Comparison of ENCODE assay signal across 8 cellular contexts in the genomic region with DNA sequence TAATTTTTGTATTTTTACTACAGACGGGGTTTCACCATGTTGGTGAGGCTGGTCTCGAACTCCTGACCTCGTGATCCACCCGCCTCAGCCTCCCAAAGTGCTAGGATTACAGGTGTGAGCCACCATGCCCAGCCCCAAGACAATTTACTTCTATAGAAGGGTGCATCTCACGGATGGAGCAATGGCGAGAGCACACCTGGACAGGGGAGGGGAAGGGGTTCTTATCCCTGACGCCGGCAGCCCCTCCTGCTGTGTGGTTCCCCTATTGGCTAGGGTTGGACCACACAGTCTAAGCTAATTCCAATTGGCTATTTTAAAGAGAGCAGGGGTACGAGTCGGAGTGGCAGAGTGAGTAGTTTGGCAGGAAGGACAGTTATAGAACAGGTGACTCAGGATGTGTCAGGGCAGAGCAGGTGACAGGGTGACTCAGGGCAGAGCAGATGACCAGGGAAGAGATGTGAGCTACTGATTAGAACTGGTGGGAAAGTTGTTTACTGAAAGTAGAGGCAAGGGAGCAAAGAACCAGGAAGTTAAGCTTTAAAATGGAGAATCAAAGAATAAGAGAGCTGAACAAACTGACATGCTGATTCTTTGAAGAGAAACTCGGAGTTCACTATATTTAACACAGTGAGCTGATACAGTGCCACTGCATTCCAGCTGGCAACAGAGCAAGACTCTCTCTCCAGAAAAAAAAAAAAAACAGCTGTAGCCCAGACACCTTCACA. TPM values are rescaled to one million over a fixed set of nuclear protein-coding genes. Genes with fewer than 3 reads are reported as not detected.
A peak's percentile ranks its signal among the peaks of the same experiment; 100 is the strongest.
DNase-seq lines count a peak whose midpoint lies in the region; ATAC-seq, FAIRE-seq and TF ChIP-seq lines count a peak whose summit lies in the region.

No MANE protein-coding gene starts in this region.

- peak; percentile 34 for DNase-seq in AG10803 (ENCODE audit: low read depth)
- DNase-seq in HPDE6-E6E7 (ENCODE audit: extremely low spot score) = peak; percentile 68
- DNase-seq in amniotic epithelial cell (ENCODE audit: low read depth) = peak; percentile 64
- peak; percentile 87 for DNase-seq in HepG2 (ENCODE audit: low spot score)
- no peak for DNase-seq in NCI-H2081 treated with DMSO at 0.1 percent for 48 hours (lab: John Stamatoyannopoulos, UW)
- DNase-seq in C1 segment of cervical spinal cord (lab: John Stamatoyannopoulos, UW) = no peak
- DNase-seq in G401 (ENCODE audit: low spot score) = no peak

- TF ChIP-seq CTCF in AG10803 (conservative IDR thresholded peaks at IDR 0.05; ENCODE audit: low read length) = no peak
- TF ChIP-seq CTCF in HepG2 (CRISPR knock-in tag; IDR thresholded peaks at IDR 0.05) = no peak

- 46% methylated on average over 11 of the region's 11 CpGs for WGBS in HepG2 (ENCODE audit: low lambda C conversion rate)

- peak in 1 of 2 experiments; percentile 64; a peak in 1 of 4 replicates for TF ChIP-seq EP300 in HepG2 (IDR thresholded peaks at IDR 0.05; ENCODE audit: low read depth in 2 of 2, low read length in 2 of 2)
- TF ChIP-seq EP300 in HepG2 (CRISPR knock-in tag; IDR thresholded peaks at IDR 0.05; ENCODE audit: borderline replicate concordance) = 0 out of 2 replicates have a peak, but pooled peaks have one; percentile 66

- H3K36me3 ChIP-seq in HepG2 (replicated peaks in 1 of 2; ENCODE audit: control insufficient read depth in 1 of 2, insufficient read depth in 2 of 2, low read length in 2 of 2) = no peaks in the 10 kb centered on the region

- peaks cover 60% of the 10 kb centered on the region for H3K4me1 ChIP-seq in HepG2 (ENCODE audit: insufficient read depth, low read length)

- H2AFZ ChIP-seq in HepG2 (ENCODE audit: low read length) = no peak overlapping the region

- peak; percentile 29; the same call in 2 of the 3 replicates for ATAC-seq in HepG2
- ATAC-seq in HG03159 (IDR thresholded peaks at IDR 0.05; ENCODE audit: unreplicated experiment) = no peak

- no peak for TF ChIP-seq POLR2A in HepG2 (IDR thresholded peaks at IDR 0.05; ENCODE audit: insufficient read depth in 1 of 2, low read depth in 2 of 2, low read length in 2 of 2)

- H3K27ac ChIP-seq in HepG2 (ENCODE audit: extremely low read length, insufficient read depth, low read length) = peak overlapping the region; percentile 66

- no TSS peak for BruUV-seq in HepG2 (replicated peaks; lab: Mats Ljungman, UMichigan)

- H3K4me2 ChIP-seq in HepG2 (ENCODE audit: low read depth, low read length) = peak overlapping the region; percentile 44; the same call in 1 of the 2 replicates

- POLR2A ChIA-PET in HepG2 (lab: Yijun Ruan, JAX) = interaction anchor here (0.7 to 1.1 kb wide), 4 partner anchors 8 to 26 kb away, joined by 3 to 7 read pairs (median 4); no protein-coding TSS in a partner anchor

- intact Hi-C loops in HepG2 (cut with micrococcal nuclease; ENCODE audit: unreplicated experiment) = no loop called here

- in situ Hi-C loops in HepG2 (cut with HindIII; ENCODE audit: extremely low pct_ligation_motif_present, low pct_unique_long_range_greater_than_20kb) (no loop called here), G401 (cut with HindIII; ENCODE audit: low sequenced_read_pairs) (no loop called here)

- H3K4me3 ChIP-seq in AG10803 (ENCODE audit: low read length) (no peak overlapping the region), HepG2 (replicated peaks in 1 of 3; ENCODE audit: insufficient read depth in 1 of 3, low read depth in 2 of 3, low read length in 3 of 3) (no peak overlapping the region; a peak in 1 of 6 replicates)

- H3K9me3 ChIP-seq in HepG2 (ENCODE audit: low read length) = no peaks in the 10 kb centered on the region

- H3K79me2 ChIP-seq in HepG2 (ENCODE audit: insufficient read depth, low read length) = no peaks in the 10 kb centered on the region

- FAIRE-seq in HepG2 (lab: Jason Lieb, UNC) = peak; percentile 18

- CTCF ChIA-PET in HepG2 (lab: Yijun Ruan, JAX; ENCODE audit: low intra/inter-chr PET ratio, low total read pairs) = no interaction called here

- no peaks in the 10 kb centered on the region for H3K27me3 ChIP-seq in HepG2 (ENCODE audit: control insufficient read depth in 1 of 2, insufficient read depth in 2 of 2, low read length in 2 of 2)

- no peaks in the 10 kb centered on the region for H4K20me1 ChIP-seq in HepG2 (ENCODE audit: insufficient read depth, low read length)

- no peak for TF ChIP-seq RAD21 in HepG2 (CRISPR knock-in tag; IDR thresholded peaks at IDR 0.05)

- peak overlapping the region; percentile 44; the same call in 1 of the 2 replicates for H3K9ac ChIP-seq in HepG2 (ENCODE audit: insufficient read depth, low read depth, low read length)

RNA-seq across cellular contexts. Expression of a gene that starts 12.6 kb away (rescaled TPM):
- total RNA-seq in HepG2 (2016; rRNA removed; fragmentation: Illumina TruSeq; extraction: Trizol) = 75.8 and 87.9 TPM in 2 replicates
- 35.5 and 39.4 TPM in 2 replicates for total RNA-seq in HepG2 (2016; cell fraction: cytosol; rRNA removed; fragmentation: Illumina TruSeq; extraction: Trizol; ENCODE audit: low read depth)
- 66.6 and 79.8 TPM in 2 replicates for total RNA-seq in HepG2 (2016; cell fraction: insoluble cytoplasmic fraction; rRNA removed; fragmentation: Illumina TruSeq; extraction: Trizol)
- 55.4 and 63.3 TPM in 2 replicates for total RNA-seq in HepG2 (2016; cell fraction: membrane; rRNA removed; fragmentation: Illumina TruSeq; extraction: Trizol)
- 41.5 and 41.7 TPM in 2 replicates for total RNA-seq in HepG2 (2016; cell fraction: nucleus; rRNA removed; fragmentation: Illumina TruSeq; extraction: Trizol)
- 79.5 and 98.9 TPM in 2 replicates for polyA plus RNA-seq in HepG2 (2011; rRNA removed)
- polyA plus RNA-seq in HepG2 (2011; cell fraction: cytosol; rRNA removed) = 57.9 and 77.8 TPM in 2 replicates
- 115 and 128 TPM in 2 replicates for polyA plus RNA-seq in HepG2 (2011; cell fraction: nucleus; rRNA removed)
- polyA plus RNA-seq in HepG2 (2012) = 91.6 and 108 TPM in 2 replicates
- polyA plus RNA-seq in HepG2 (2016; cell fraction: cytosol; fragmentation: Illumina TruSeq; extraction: Trizol; ENCODE audit: low read depth) = 94.9 and 118 TPM in 2 replicates
- 181 and 205 TPM in 2 replicates for polyA plus RNA-seq in HepG2 (2016; cell fraction: insoluble cytoplasmic fraction; fragmentation: Illumina TruSeq; extraction: Trizol; ENCODE audit: low read depth)
- polyA plus RNA-seq in HepG2 (2016; cell fraction: membrane; fragmentation: Illumina TruSeq; extraction: Trizol; ENCODE audit: low read depth) = 118 and 119 TPM in 2 replicates
- 163 and 194 TPM in 2 replicates for polyA plus RNA-seq in HepG2 (2016; cell fraction: nucleus; fragmentation: Illumina TruSeq; extraction: Trizol; ENCODE audit: insufficient read depth, low read depth)
- polyA minus RNA-seq in HepG2 (2011; rRNA and poly(A)+ RNA removed; ENCODE audit: low replicate concordance) = 39.2 and 48.3 TPM in 2 replicates
- polyA minus RNA-seq in HepG2 (2011; cell fraction: cytosol; rRNA and poly(A)+ RNA removed) = 54.8 and 55.8 TPM in 2 replicates
- 63.8 and 72.6 TPM in 2 replicates for polyA minus RNA-seq in HepG2 (2011; cell fraction: nucleus; rRNA and poly(A)+ RNA removed)
- 120 and 144 TPM in 2 replicates for total RNA-seq in G401 (2014; rRNA removed; shearing (Covaris generic))

RNA-seq across cellular contexts. Expression of a gene that starts 36.6 kb away (rescaled TPM):
- 2.0 and 3.2 TPM in 2 replicates for total RNA-seq in HepG2 (2016; rRNA removed; fragmentation: Illumina TruSeq; extraction: Trizol)
- total RNA-seq in HepG2 (2016; cell fraction: cytosol; rRNA removed; fragmentation: Illumina TruSeq; extraction: Trizol; ENCODE audit: low read depth) = 0.40 and 0.79 TPM in 2 replicates
- total RNA-seq in HepG2 (2016; cell fraction: insoluble cytoplasmic fraction; rRNA removed; fragmentation: Illumina TruSeq; extraction: Trizol) = 1.2 and 2.4 TPM in 2 replicates
- total RNA-seq in HepG2 (2016; cell fraction: membrane; rRNA removed; fragmentation: Illumina TruSeq; extraction: Trizol) = 0.80 and 1.3 TPM in 2 replicates
- total RNA-seq in HepG2 (2016; cell fraction: nucleus; rRNA removed; fragmentation: Illumina TruSeq; extraction: Trizol) = 2.8 and 4.0 TPM in 2 replicates
- 5.7 and 9.1 TPM in 2 replicates for polyA plus RNA-seq in HepG2 (2011; rRNA removed)
- polyA plus RNA-seq in HepG2 (2011; cell fraction: cytosol; rRNA removed) = 2.2 and 2.3 TPM in 2 replicates
- polyA plus RNA-seq in HepG2 (2011; cell fraction: nucleus; rRNA removed) = 91.6 and 123 TPM in 2 replicates
- 3.7 and 4.3 TPM in 2 replicates for polyA plus RNA-seq in HepG2 (2012)
- polyA plus RNA-seq in HepG2 (2016; cell fraction: cytosol; fragmentation: Illumina TruSeq; extraction: Trizol; ENCODE audit: low read depth) = 0.31 and 0.35 TPM in 2 replicates
- polyA plus RNA-seq in HepG2 (2016; cell fraction: insoluble cytoplasmic fraction; fragmentation: Illumina TruSeq; extraction: Trizol; ENCODE audit: low read depth) = 1.0 and 2.5 TPM in 2 replicates
- 0.46 and 0.62 TPM in 2 replicates for polyA plus RNA-seq in HepG2 (2016; cell fraction: membrane; fragmentation: Illumina TruSeq; extraction: Trizol; ENCODE audit: low read depth)
- 5.9 and 9.4 TPM in 2 replicates for polyA plus RNA-seq in HepG2 (2016; cell fraction: nucleus; fragmentation: Illumina TruSeq; extraction: Trizol; ENCODE audit: insufficient read depth, low read depth)
- 0.40 and 7.9 TPM in 2 replicates for polyA minus RNA-seq in HepG2 (2011; rRNA and poly(A)+ RNA removed; ENCODE audit: low replicate concordance)
- 2.1 and 2.6 TPM in 2 replicates for polyA minus RNA-seq in HepG2 (2011; cell fraction: cytosol; rRNA and poly(A)+ RNA removed)
- 12.2 and 20.9 TPM in 2 replicates for polyA minus RNA-seq in HepG2 (2011; cell fraction: nucleus; rRNA and poly(A)+ RNA removed)
- total RNA-seq in G401 (2014; rRNA removed; shearing (Covaris generic)) = 0.25 and 2.0 TPM in 2 replicates

RNA-seq across cellular contexts. Expression of a gene that starts 41.0 kb away (rescaled TPM):
- not detected in 2 replicates for total RNA-seq in HepG2 (2016; rRNA removed; fragmentation: Illumina TruSeq; extraction: Trizol)
- not detected in 2 replicates for total RNA-seq in HepG2 (2016; cell fraction: cytosol; rRNA removed; fragmentation: Illumina TruSeq; extraction: Trizol; ENCODE audit: low read depth)
- total RNA-seq in HepG2 (2016; cell fraction: insoluble cytoplasmic fraction; rRNA removed; fragmentation: Illumina TruSeq; extraction: Trizol) = not detected in 2 replicates
- total RNA-seq in HepG2 (2016; cell fraction: membrane; rRNA removed; fragmentation: Illumina TruSeq; extraction: Trizol) = not detected in 2 replicates
- not detected in 2 replicates for total RNA-seq in HepG2 (2016; cell fraction: nucleus; rRNA removed; fragmentation: Illumina TruSeq; extraction: Trizol)
- not detected in 2 replicates for polyA plus RNA-seq in HepG2 (2011; rRNA removed)
- not detected in 2 replicates for polyA plus RNA-seq in HepG2 (2011; cell fraction: cytosol; rRNA removed)
- not detected in 2 replicates for polyA plus RNA-seq in HepG2 (2011; cell fraction: nucleus; rRNA removed)
- not detected in 2 replicates for polyA plus RNA-seq in HepG2 (2012)
- polyA plus RNA-seq in HepG2 (2016; cell fraction: cytosol; fragmentation: Illumina TruSeq; extraction: Trizol; ENCODE audit: low read depth) = not detected in 2 replicates
- not detected in 2 replicates for polyA plus RNA-seq in HepG2 (2016; cell fraction: insoluble cytoplasmic fraction; fragmentation: Illumina TruSeq; extraction: Trizol; ENCODE audit: low read depth)
- not detected in 2 replicates for polyA plus RNA-seq in HepG2 (2016; cell fraction: membrane; fragmentation: Illumina TruSeq; extraction: Trizol; ENCODE audit: low read depth)
- not detected in 2 replicates for polyA plus RNA-seq in HepG2 (2016; cell fraction: nucleus; fragmentation: Illumina TruSeq; extraction: Trizol; ENCODE audit: insufficient read depth, low read depth)
- not detected in 2 replicates for polyA minus RNA-seq in HepG2 (2011; rRNA and poly(A)+ RNA removed; ENCODE audit: low replicate concordance)
- polyA minus RNA-seq in HepG2 (2011; cell fraction: cytosol; rRNA and poly(A)+ RNA removed) = not detected in 2 replicates
- polyA minus RNA-seq in HepG2 (2011; cell fraction: nucleus; rRNA and poly(A)+ RNA removed) = not detected in 2 replicates
- total RNA-seq in G401 (2014; rRNA removed; shearing (Covaris generic)) = not detected in 2 replicates

RNA-seq across cellular contexts. Expression of a gene that starts 54.8 kb away (rescaled TPM):
- total RNA-seq in HepG2 (2016; rRNA removed; fragmentation: Illumina TruSeq; extraction: Trizol) = 45.1 and 51.0 TPM in 2 replicates
- total RNA-seq in HepG2 (2016; cell fraction: cytosol; rRNA removed; fragmentation: Illumina TruSeq; extraction: Trizol; ENCODE audit: low read depth) = 118 and 125 TPM in 2 replicates
- total RNA-seq in HepG2 (2016; cell fraction: insoluble cytoplasmic fraction; rRNA removed; fragmentation: Illumina TruSeq; extraction: Trizol) = 49.3 and 52.7 TPM in 2 replicates
- total RNA-seq in HepG2 (2016; cell fraction: membrane; rRNA removed; fragmentation: Illumina TruSeq; extraction: Trizol) = 124 and 132 TPM in 2 replicates
- 18.2 and 27.2 TPM in 2 replicates for total RNA-seq in HepG2 (2016; cell fraction: nucleus; rRNA removed; fragmentation: Illumina TruSeq; extraction: Trizol)
- 24.2 and 26.2 TPM in 2 replicates for polyA plus RNA-seq in HepG2 (2011; rRNA removed)
- polyA plus RNA-seq in HepG2 (2011; cell fraction: cytosol; rRNA removed) = 32.0 and 45.5 TPM in 2 replicates
- polyA plus RNA-seq in HepG2 (2011; cell fraction: nucleus; rRNA removed) = 19.0 and 20.6 TPM in 2 replicates
- polyA plus RNA-seq in HepG2 (2012) = 21.4 TPM in 2 replicates
- 132 and 144 TPM in 2 replicates for polyA plus RNA-seq in HepG2 (2016; cell fraction: cytosol; fragmentation: Illumina TruSeq; extraction: Trizol; ENCODE audit: low read depth)
- polyA plus RNA-seq in HepG2 (2016; cell fraction: insoluble cytoplasmic fraction; fragmentation: Illumina TruSeq; extraction: Trizol; ENCODE audit: low read depth) = 51.4 and 56.6 TPM in 2 replicates
- 124 TPM in 2 replicates for polyA plus RNA-seq in HepG2 (2016; cell fraction: membrane; fragmentation: Illumina TruSeq; extraction: Trizol; ENCODE audit: low read depth)
- polyA plus RNA-seq in HepG2 (2016; cell fraction: nucleus; fragmentation: Illumina TruSeq; extraction: Trizol; ENCODE audit: insufficient read depth, low read depth) = 43.7 and 46.5 TPM in 2 replicates
- polyA minus RNA-seq in HepG2 (2011; rRNA and poly(A)+ RNA removed; ENCODE audit: low replicate concordance) = 32.8 and 34.9 TPM in 2 replicates
- 14.0 and 21.0 TPM in 2 replicates for polyA minus RNA-seq in HepG2 (2011; cell fraction: cytosol; rRNA and poly(A)+ RNA removed)
- 6.6 and 7.2 TPM in 2 replicates for polyA minus RNA-seq in HepG2 (2011; cell fraction: nucleus; rRNA and poly(A)+ RNA removed)
- total RNA-seq in G401 (2014; rRNA removed; shearing (Covaris generic)) = 88.1 and 96.8 TPM in 2 replicates

RNA-seq across cellular contexts. Expression of a gene that starts 54.9 kb away (rescaled TPM):
- total RNA-seq in HepG2 (2016; rRNA removed; fragmentation: Illumina TruSeq; extraction: Trizol) = 8.8 and 22.7 TPM in 2 replicates
- total RNA-seq in HepG2 (2016; cell fraction: cytosol; rRNA removed; fragmentation: Illumina TruSeq; extraction: Trizol; ENCODE audit: low read depth) = 8.5 and 9.4 TPM in 2 replicates
- total RNA-seq in HepG2 (2016; cell fraction: insoluble cytoplasmic fraction; rRNA removed; fragmentation: Illumina TruSeq; extraction: Trizol) = 7.2 and 22.9 TPM in 2 replicates
- total RNA-seq in HepG2 (2016; cell fraction: membrane; rRNA removed; fragmentation: Illumina TruSeq; extraction: Trizol) = 11.3 and 14.3 TPM in 2 replicates
- total RNA-seq in HepG2 (2016; cell fraction: nucleus; rRNA removed; fragmentation: Illumina TruSeq; extraction: Trizol) = 18.3 and 21.7 TPM in 2 replicates
- polyA plus RNA-seq in HepG2 (2011; rRNA removed) = 71.1 and 79.9 TPM in 2 replicates
- polyA plus RNA-seq in HepG2 (2011; cell fraction: cytosol; rRNA removed) = 54.7 and 81.5 TPM in 2 replicates
- polyA plus RNA-seq in HepG2 (2011; cell fraction: nucleus; rRNA removed) = 96.1 and 122 TPM in 2 replicates
- 23.4 and 23.5 TPM in 2 replicates for polyA plus RNA-seq in HepG2 (2012)
- 15.1 and 18.1 TPM in 2 replicates for polyA plus RNA-seq in HepG2 (2016; cell fraction: cytosol; fragmentation: Illumina TruSeq; extraction: Trizol; ENCODE audit: low read depth)
- 15.0 and 19.6 TPM in 2 replicates for polyA plus RNA-seq in HepG2 (2016; cell fraction: insoluble cytoplasmic fraction; fragmentation: Illumina TruSeq; extraction: Trizol; ENCODE audit: low read depth)
- 15.9 and 17.7 TPM in 2 replicates for polyA plus RNA-seq in HepG2 (2016; cell fraction: membrane; fragmentation: Illumina TruSeq; extraction: Trizol; ENCODE audit: low read depth)
- 81.4 and 87.5 TPM in 2 replicates for polyA plus RNA-seq in HepG2 (2016; cell fraction: nucleus; fragmentation: Illumina TruSeq; extraction: Trizol; ENCODE audit: insufficient read depth, low read depth)
- polyA minus RNA-seq in HepG2 (2011; rRNA and poly(A)+ RNA removed; ENCODE audit: low replicate concordance) = 35.8 and 59.3 TPM in 2 replicates
- polyA minus RNA-seq in HepG2 (2011; cell fraction: cytosol; rRNA and poly(A)+ RNA removed) = 14.2 and 19.1 TPM in 2 replicates
- polyA minus RNA-seq in HepG2 (2011; cell fraction: nucleus; rRNA and poly(A)+ RNA removed) = 7.6 and 15.6 TPM in 2 replicates
- total RNA-seq in G401 (2014; rRNA removed; shearing (Covaris generic)) = 48.6 and 51.1 TPM in 2 replicates

Comparison
In these comparisons a context has a peak if more than half of its experiments do, and no peak if none do; other contexts are left out.
1. DNase-seq: peak in AG10803 (single experiment), HPDE6-E6E7 (single experiment), amniotic epithelial cell (single experiment) and HepG2 (single experiment); none in NCI-H2081 treated with DMSO at 0.1 percent for 48 hours (single experiment), C1 segment of cervical spinal cord (0 of 14) and G401 (single experiment).